ENCODE assay signal across 38 cellular contexts in genomic region chr5:146538441-146538840, GRCh38. TPM values are rescaled to one million over a fixed set of nuclear protein-coding genes. Genes with fewer than 3 reads are reported as not detected.
"Had no signal": no experiment of that assay in that cellular context is flagged by ENCODE, and none has a peak within 500 bp of the region (broad histone marks: within the 10 kb centered on the region; RNA-seq: fewer than 3 reads in every experiment).

No MANE protein-coding gene starts in this region.

- H3K27me3 ChIP-seq: MG63 had no signal

- H3K4me3 ChIP-seq: MG63 had no signal

- H3K36me3 ChIP-seq: MG63 had no signal

- DNase-seq: Karpas-422, Kasumi-1, MG63, MM.1S, MV-4-11, NCI-H1048, NCI-H1092, NCI-H1092 treated with DMSO at 0.1 percent for 48 hours, NCI-H1105, NCI-H1105 treated with DMSO at 0.1 percent for 48 hours, NCI-H1417, NCI-H1417 treated with DMSO at 0.1 percent for 48 hours, NCI-H1436, NCI-H1436 treated with DMSO at 0.1 percent for 48 hours, NCI-H146, NCI-H1694, NCI-H1694 treated with DMSO at 0.1 percent for 48 hours, NCI-H187, NCI-H187 treated with DMSO at 0.1 percent for 48 hours, NCI-H1930, NCI-H2029, NCI-H2029 treated with DMSO at 0.1 percent for 48 hours, NCI-H2081, NCI-H2081 treated with DMSO at 0.1 percent for 48 hours, NCI-H2107, NCI-H2171, NCI-H2171 treated with DMSO at 0.1 percent for 48 hours, NCI-H2227 treated with DMSO at 0.1 percent for 48 hours, NCI-H226, NCI-H345, NCI-H446, NCI-H446 treated with DMSO at 0.1 percent for 48 hours, NCI-H510A, NCI-H510A treated with DMSO at 0.1 percent for 48 hours had no signal

- H3K9me3 ChIP-seq: MG63 had no signal

RNA-seq across cellular contexts. Expression of gene GPR151, which starts 22.5 kb away (rescaled TPM):
- total RNA-seq: LHCN-M2, M059J, MCF 10A, NCI-H460 had no signal
